Comparison of ENCODE assay signal across 16 cellular contexts in genomic region chr3:8621872-8622271, GRCh38. TPM values are rescaled to one million over a fixed set of nuclear protein-coding genes. Genes with fewer than 3 reads are reported as not detected.
DNase-seq lines count a peak whose midpoint lies in the region; ATAC-seq, FAIRE-seq and TF ChIP-seq lines count a peak whose summit lies in the region.
"Had no signal": no experiment of that assay in that cellular context is flagged by ENCODE, and none has a peak within 500 bp of the region (broad histone marks: within the 10 kb centered on the region; RNA-seq: fewer than 3 reads in every experiment).

No MANE protein-coding gene starts in this region.

- DNase-seq in AG09309 (ENCODE audit: low read depth) (peak; percentile 84), HTR-8/SVneo (ENCODE audit: insufficient read length, low spot score) (peak; percentile 33), dedifferentiated amniotic fluid mesenchymal stem cell (ENCODE audit: extremely low spot score) (peak; percentile 50), non-pigmented ciliary epithelial cell (ENCODE audit: low read depth) (peak; percentile 76)
- DNase-seq in activated CD8-positive, alpha-beta memory T cell treated with anti-CD3 and anti-CD28 coated beads, Interleukin-2, amount 10 ng/mL, durations not matched to agents 7 days and 5 days: no peak
- DNase-seq in activated CD4-positive, alpha-beta T cell treated with anti-CD3 and anti-CD28 coated beads, Interleukin-2, amount 50 U/mL, for 4 hours: no peak
- DNase-seq in activated naive CD4-positive, alpha-beta T cell treated with anti-CD3 and anti-CD28 coated beads, Interleukin-2, amount 50 U/mL, for 16 hours: no peak
- DNase-seq: activated CD8-positive, alpha-beta memory T cell treated with anti-CD3 and anti-CD28 coated beads for 24 hours; activated gamma-delta T cell treated with Interleukin-2 at 50 U/mL for 16 hours; C1 segment of cervical spinal cord; Karpas-422; NCI-H2029; SHP77 treated with DMSO at 0.1 percent for 48 hours had no signal

- no peak overlapping the region for H3K27ac Mint-ChIP-seq in activated CD8-positive, alpha-beta memory T cell treated with anti-CD3 and anti-CD28 coated beads, Interleukin-2, amount 10 ng/mL, durations not matched to agents 7 days and 5 days
- H3K27ac Mint-ChIP-seq: type B pancreatic cell had no signal

- H3K9me3 Mint-ChIP-seq in activated CD8-positive, alpha-beta memory T cell treated with anti-CD3 and anti-CD28 coated beads, Interleukin-2, amount 10 ng/mL, durations not matched to agents 7 days and 5 days (ENCODE audit: low read depth): no peaks in the 10 kb centered on the region

- CTCF ChIA-PET in activated CD8-positive, alpha-beta memory T cell treated with anti-CD3 and anti-CD28 coated beads, Interleukin-2, amount 10 ng/mL, durations not matched to agents 7 days and 5 days (lab: Charles Lee): interaction anchor here (0.9 to 1.3 kb wide), 4 partner anchors 10 to 185 kb away, joined by 3 read pairs; no protein-coding TSS in a partner anchor

- no peak overlapping the region for H3K4me3 ChIP-seq in AG09309 (ENCODE audit: control insufficient read depth, low read depth, low read length)

- no peak for FAIRE-seq in HTR-8/SVneo (lab: Jason Lieb, UNC)

- H3K36me3 Mint-ChIP-seq in activated CD8-positive, alpha-beta memory T cell treated with anti-CD3 and anti-CD28 coated beads, Interleukin-2, amount 10 ng/mL, durations not matched to agents 7 days and 5 days: no peaks in the 10 kb centered on the region
- H3K36me3 Mint-ChIP-seq: type B pancreatic cell had no signal

- peaks cover 14% of the 10 kb centered on the region for H3K27me3 Mint-ChIP-seq in activated CD8-positive, alpha-beta memory T cell treated with anti-CD3 and anti-CD28 coated beads, Interleukin-2, amount 10 ng/mL, durations not matched to agents 7 days and 5 days

- TF ChIP-seq CTCF in AG09309 (IDR thresholded peaks at IDR 0.05; ENCODE audit: control insufficient read depth, insufficient read depth, low read depth, low read length, missing control alignments): no peak

- peaks cover 3% of the 10 kb centered on the region for H3K4me1 Mint-ChIP-seq in activated CD8-positive, alpha-beta memory T cell treated with anti-CD3 and anti-CD28 coated beads, Interleukin-2, amount 10 ng/mL, durations not matched to agents 7 days and 5 days

- H3K4me3 Mint-ChIP-seq in activated CD8-positive, alpha-beta memory T cell treated with anti-CD3 and anti-CD28 coated beads, Interleukin-2, amount 10 ng/mL, durations not matched to agents 7 days and 5 days: no peak overlapping the region
- H3K4me3 Mint-ChIP-seq: central memory CD8-positive, alpha-beta T cell; type B pancreatic cell had no signal

- ATAC-seq in activated CD8-positive, alpha-beta memory T cell treated with anti-CD3 and anti-CD28 coated beads, Interleukin-2, amount 10 ng/mL, durations not matched to agents 7 days and 5 days: no peak
- no peak for ATAC-seq in HG02973 (IDR thresholded peaks at IDR 0.05; ENCODE audit: unreplicated experiment)

RNA-seq across cellular contexts. Expression of gene SSUH2, which starts 22.7 kb away (rescaled TPM):
- under 1 TPM in 1 of 2 experiments, not detected in 1; 0.09 TPM for total RNA-seq in activated CD8-positive, alpha-beta memory T cell treated with anti-CD3 and anti-CD28 coated beads, Interleukin-2, amount 10 ng/mL, durations not matched to agents 7 days and 5 days

Comparison
In these comparisons a context has a peak if more than half of its experiments do, and no peak if none do; other contexts are left out.
1. DNase-seq: peak in AG09309 (single experiment), HTR-8/SVneo (single experiment), dedifferentiated amniotic fluid mesenchymal stem cell (single experiment) and non-pigmented ciliary epithelial cell (single experiment); none in activated CD8-positive, alpha-beta memory T cell treated with anti-CD3 and anti-CD28 coated beads, Interleukin-2, amount 10 ng/mL, durations not matched to agents 7 days and 5 days (single experiment), activated CD4-positive, alpha-beta T cell treated with anti-CD3 and anti-CD28 coated beads, Interleukin-2, amount 50 U/mL, for 4 hours (0 of 2) and activated naive CD4-positive, alpha-beta T cell treated with anti-CD3 and anti-CD28 coated beads, Interleukin-2, amount 50 U/mL, for 16 hours (single experiment).